Comparison of ENCODE assay signal across 11 cellular contexts in the genomic region with DNA sequence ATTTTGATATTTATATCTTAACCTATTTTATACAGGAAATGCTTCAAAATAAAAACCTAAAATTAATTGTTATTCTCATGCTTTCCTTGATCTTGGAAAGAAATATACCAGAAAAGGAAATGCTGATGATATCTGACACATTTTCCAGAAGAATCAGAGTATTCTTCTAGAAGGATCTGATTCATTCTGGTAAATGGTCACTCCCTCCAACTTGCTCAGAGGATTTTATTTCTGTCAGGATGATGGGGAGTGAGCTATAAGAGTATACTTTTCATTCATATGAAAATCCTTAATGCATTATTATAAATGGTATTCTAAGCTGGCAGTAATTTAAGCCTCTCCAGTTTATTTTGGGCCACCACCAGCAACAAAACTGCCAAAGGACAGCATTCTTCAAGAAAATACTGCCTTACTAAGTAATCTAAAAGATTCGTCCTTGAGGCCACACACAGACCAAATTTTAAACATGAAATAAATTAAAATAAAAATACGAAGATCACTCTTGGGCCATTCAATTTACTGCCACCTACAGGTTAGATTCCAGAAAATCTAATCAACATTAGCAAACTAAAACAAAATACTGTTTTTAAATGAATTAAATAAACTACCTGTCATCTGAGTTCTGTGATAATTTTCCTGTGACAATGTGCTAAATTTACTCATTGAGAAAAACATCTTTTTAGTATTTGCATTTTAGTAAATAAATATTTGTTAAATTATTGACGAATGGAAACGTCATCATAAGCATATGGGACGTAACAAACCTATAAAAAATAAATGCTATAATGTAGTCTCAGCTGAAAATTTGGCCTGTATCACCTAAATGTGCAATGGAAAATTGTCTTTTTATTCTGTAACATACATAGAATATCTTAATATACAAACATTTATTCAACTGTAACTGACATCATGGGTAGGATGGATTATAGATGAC.
DNase-seq lines count a peak whose midpoint lies in the region; TF ChIP-seq lines count a peak whose summit lies in the region.
"Had no signal": no experiment of that assay in that cellular context is flagged by ENCODE, and none has a peak within 500 bp of the region (broad histone marks: within the 10 kb centered on the region; RNA-seq: fewer than 3 reads in every experiment).

No MANE protein-coding gene starts in this region.

- H3K4me1 Mint-ChIP-seq in activated naive CD4-positive, alpha-beta T cell treated with anti-CD3 and anti-CD28 coated beads, Interleukin-2, amount 10 ng/mL, durations not matched to agents 7 days and 5 days = no peaks in the 10 kb centered on the region

- DNase-seq in GM10248 (ENCODE audit: extremely low spot score) (no peak), PC-9 (no peak), epithelial cell of esophagus (ENCODE audit: low read depth) (no peak), retinal pigment epithelial cell (ENCODE audit: low read depth) (no peak), activated T-cell treated with anti-CD3 and anti-CD28 coated beads for 4 hours (no peak), NCI-H524 (lab: John Stamatoyannopoulos, UW) (no peak)
- no peak for DNase-seq in activated naive CD4-positive, alpha-beta T cell treated with anti-CD3 and anti-CD28 coated beads, Interleukin-2, amount 10 ng/mL, durations not matched to agents 7 days and 5 days
- DNase-seq: NCI-H2171 had no signal

- intact Hi-C loops in PC-9 (cut with micrococcal nuclease; ENCODE audit: unreplicated experiment) = no loop called here

- no peak overlapping the region for H3K27ac ChIP-seq in PC-9
- H3K27ac ChIP-seq: HL-60 had no signal

- H3K4me3 Mint-ChIP-seq in activated naive CD4-positive, alpha-beta T cell treated with anti-CD3 and anti-CD28 coated beads, Interleukin-2, amount 10 ng/mL, durations not matched to agents 7 days and 5 days = no peak overlapping the region
- H3K4me3 Mint-ChIP-seq: activated T-helper 1 cell treated with anti-CD3 and anti-CD28 coated beads, Interleukin-12 subunit alpha, Interleukin-12 subunit beta, Interleukin-2, Interleukin-4 antibody, amounts not matched to agents 30 ng/mL and 10 ng/mL and 1 ng/mL, durations not matched to agents 14 hours and 24 hours and 36 hours; natural killer cell treated with Interleukin-12 subunit alpha and Interleukin-12 subunit beta and Interleukin-15 and Interleukin-18, amount 100 ng/mL, for 72 hours had no signal

- no peaks in the 10 kb centered on the region for H3K9me3 ChIP-seq in PC-9 (ENCODE audit: insufficient read depth, low read depth)

- H3K27me3 Mint-ChIP-seq in activated naive CD4-positive, alpha-beta T cell treated with anti-CD3 and anti-CD28 coated beads, Interleukin-2, amount 10 ng/mL, durations not matched to agents 7 days and 5 days = no peaks in the 10 kb centered on the region
- H3K27me3 Mint-ChIP-seq: natural killer cell treated with Interleukin-12 subunit alpha and Interleukin-12 subunit beta and Interleukin-15 and Interleukin-18, amount 100 ng/mL, for 72 hours had no signal

- no peak overlapping the region for H3K27ac Mint-ChIP-seq in activated naive CD4-positive, alpha-beta T cell treated with anti-CD3 and anti-CD28 coated beads, Interleukin-2, amount 10 ng/mL, durations not matched to agents 7 days and 5 days
- H3K27ac Mint-ChIP-seq: activated T-helper 1 cell treated with anti-CD3 and anti-CD28 coated beads, Interleukin-12 subunit alpha, Interleukin-12 subunit beta, Interleukin-2, Interleukin-4 antibody, amounts not matched to agents 30 ng/mL and 10 ng/mL and 1 ng/mL, durations not matched to agents 14 hours and 24 hours and 36 hours; natural killer cell treated with Interleukin-12 subunit alpha and Interleukin-12 subunit beta and Interleukin-15 and Interleukin-18, amount 100 ng/mL, for 72 hours had no signal

- H3F3A ChIP-seq in PC-9 (ENCODE audit: insufficient read depth, low read depth) = peaks cover 11% of the 10 kb centered on the region

- H3K36me3 Mint-ChIP-seq in activated naive CD4-positive, alpha-beta T cell treated with anti-CD3 and anti-CD28 coated beads, Interleukin-2, amount 10 ng/mL, durations not matched to agents 7 days and 5 days = no peaks in the 10 kb centered on the region
- H3K36me3 Mint-ChIP-seq: natural killer cell treated with Interleukin-12 subunit alpha and Interleukin-12 subunit beta and Interleukin-15 and Interleukin-18, amount 100 ng/mL, for 72 hours had no signal

- H3K4me1 ChIP-seq in PC-9 (replicated peaks; ENCODE audit: insufficient read depth) = peaks cover 11% of the 10 kb centered on the region

- no peaks in the 10 kb centered on the region for H3K9me2 ChIP-seq in PC-9 (ENCODE audit: insufficient read depth)

- CTCF ChIA-PET in GM10248 (lab: Yijun Ruan, JAX) = interaction anchor here (1.0 to 2.7 kb wide), 4 partner anchors 10 to 689 kb away, joined by 3 to 15 read pairs (median 7); no protein-coding TSS in a partner anchor
- CTCF ChIA-PET in PC-9 (lab: Charles Lee) = no interaction called here
- CTCF ChIA-PET in activated naive CD4-positive, alpha-beta T cell treated with anti-CD3 and anti-CD28 coated beads, Interleukin-2, amount 10 ng/mL, durations not matched to agents 7 days and 5 days (lab: Charles Lee) = no interaction called here

- no peaks in the 10 kb centered on the region for H3K27me3 ChIP-seq in PC-9 (ENCODE audit: insufficient read depth, low read depth)

- no peaks in the 10 kb centered on the region for H3K36me3 ChIP-seq in PC-9 (ENCODE audit: low read depth)

- H3K4me3 ChIP-seq in PC-9 (no peak overlapping the region), epithelial cell of esophagus (ENCODE audit: low read length) (no peak overlapping the region), retinal pigment epithelial cell (ENCODE audit: low read length) (no peak overlapping the region)

- no peaks in the 10 kb centered on the region for H3K79me2 ChIP-seq in PC-9 (ENCODE audit: low read depth)

- H4K20me1 ChIP-seq in PC-9 (ENCODE audit: insufficient read depth) = no peaks in the 10 kb centered on the region

- H3K4me2 ChIP-seq in PC-9 = no peak overlapping the region

- TF ChIP-seq CTCF in GM10248 (IDR thresholded peaks at IDR 0.05; ENCODE audit: control extremely low read depth, extremely low read depth, low read depth, missing control alignments) = peak; percentile 11
- peak; percentile 73 for TF ChIP-seq CTCF in PC-9 (conservative IDR thresholded peaks at IDR 0.05)
- peak; percentile 38 for TF ChIP-seq CTCF in epithelial cell of esophagus (IDR thresholded peaks at IDR 0.05; ENCODE audit: insufficient read depth, low read depth, low read length, missing control alignments)
- TF ChIP-seq CTCF in retinal pigment epithelial cell (conservative IDR thresholded peaks at IDR 0.05; ENCODE audit: low read depth, low read length) = peak; percentile 63

- no peaks in the 10 kb centered on the region for H3K9me3 Mint-ChIP-seq in activated naive CD4-positive, alpha-beta T cell treated with anti-CD3 and anti-CD28 coated beads, Interleukin-2, amount 10 ng/mL, durations not matched to agents 7 days and 5 days
- H3K9me3 Mint-ChIP-seq: activated T-helper 1 cell treated with anti-CD3 and anti-CD28 coated beads, Interleukin-12 subunit alpha, Interleukin-12 subunit beta, Interleukin-2, Interleukin-4 antibody, amounts not matched to agents 30 ng/mL and 10 ng/mL and 1 ng/mL, durations not matched to agents 14 hours and 24 hours and 36 hours; natural killer cell treated with Interleukin-12 subunit alpha and Interleukin-12 subunit beta and Interleukin-15 and Interleukin-18, amount 100 ng/mL, for 72 hours had no signal

- no peak overlapping the region for H2AFZ ChIP-seq in PC-9

- POLR2A ChIA-PET in GM10248 (lab: Yijun Ruan, JAX) (no interaction called here), PC-9 (lab: Charles Lee; ENCODE audit: unreplicated experiment) (no interaction called here)

- no TSS peak for BruUV-seq in PC-9 (replicated peaks; lab: Mats Ljungman, UMichigan)

Comparison
In these comparisons a context has a peak if more than half of its experiments do, and no peak if none do; other contexts are left out.
1. CTCF ChIP-seq: peak in every context shown above with its lines; median percentile 73 in PC-9; 63 in retinal pigment epithelial cell; 38 in epithelial cell of esophagus; 11 in GM10248.